ENCODE assay signal across 1 cellular context in genomic region chr6:168417660-168418059, GRCh38.
TF ChIP-seq lines count a peak whose summit lies in the region.

No MANE protein-coding gene starts in this region.

TF ChIP-seq in GM23338, 12 proteins besides CTCF, POLR2A, EP300 and RAD21 (continued from another document):
- TF ChIP-seq, protein P1, sequence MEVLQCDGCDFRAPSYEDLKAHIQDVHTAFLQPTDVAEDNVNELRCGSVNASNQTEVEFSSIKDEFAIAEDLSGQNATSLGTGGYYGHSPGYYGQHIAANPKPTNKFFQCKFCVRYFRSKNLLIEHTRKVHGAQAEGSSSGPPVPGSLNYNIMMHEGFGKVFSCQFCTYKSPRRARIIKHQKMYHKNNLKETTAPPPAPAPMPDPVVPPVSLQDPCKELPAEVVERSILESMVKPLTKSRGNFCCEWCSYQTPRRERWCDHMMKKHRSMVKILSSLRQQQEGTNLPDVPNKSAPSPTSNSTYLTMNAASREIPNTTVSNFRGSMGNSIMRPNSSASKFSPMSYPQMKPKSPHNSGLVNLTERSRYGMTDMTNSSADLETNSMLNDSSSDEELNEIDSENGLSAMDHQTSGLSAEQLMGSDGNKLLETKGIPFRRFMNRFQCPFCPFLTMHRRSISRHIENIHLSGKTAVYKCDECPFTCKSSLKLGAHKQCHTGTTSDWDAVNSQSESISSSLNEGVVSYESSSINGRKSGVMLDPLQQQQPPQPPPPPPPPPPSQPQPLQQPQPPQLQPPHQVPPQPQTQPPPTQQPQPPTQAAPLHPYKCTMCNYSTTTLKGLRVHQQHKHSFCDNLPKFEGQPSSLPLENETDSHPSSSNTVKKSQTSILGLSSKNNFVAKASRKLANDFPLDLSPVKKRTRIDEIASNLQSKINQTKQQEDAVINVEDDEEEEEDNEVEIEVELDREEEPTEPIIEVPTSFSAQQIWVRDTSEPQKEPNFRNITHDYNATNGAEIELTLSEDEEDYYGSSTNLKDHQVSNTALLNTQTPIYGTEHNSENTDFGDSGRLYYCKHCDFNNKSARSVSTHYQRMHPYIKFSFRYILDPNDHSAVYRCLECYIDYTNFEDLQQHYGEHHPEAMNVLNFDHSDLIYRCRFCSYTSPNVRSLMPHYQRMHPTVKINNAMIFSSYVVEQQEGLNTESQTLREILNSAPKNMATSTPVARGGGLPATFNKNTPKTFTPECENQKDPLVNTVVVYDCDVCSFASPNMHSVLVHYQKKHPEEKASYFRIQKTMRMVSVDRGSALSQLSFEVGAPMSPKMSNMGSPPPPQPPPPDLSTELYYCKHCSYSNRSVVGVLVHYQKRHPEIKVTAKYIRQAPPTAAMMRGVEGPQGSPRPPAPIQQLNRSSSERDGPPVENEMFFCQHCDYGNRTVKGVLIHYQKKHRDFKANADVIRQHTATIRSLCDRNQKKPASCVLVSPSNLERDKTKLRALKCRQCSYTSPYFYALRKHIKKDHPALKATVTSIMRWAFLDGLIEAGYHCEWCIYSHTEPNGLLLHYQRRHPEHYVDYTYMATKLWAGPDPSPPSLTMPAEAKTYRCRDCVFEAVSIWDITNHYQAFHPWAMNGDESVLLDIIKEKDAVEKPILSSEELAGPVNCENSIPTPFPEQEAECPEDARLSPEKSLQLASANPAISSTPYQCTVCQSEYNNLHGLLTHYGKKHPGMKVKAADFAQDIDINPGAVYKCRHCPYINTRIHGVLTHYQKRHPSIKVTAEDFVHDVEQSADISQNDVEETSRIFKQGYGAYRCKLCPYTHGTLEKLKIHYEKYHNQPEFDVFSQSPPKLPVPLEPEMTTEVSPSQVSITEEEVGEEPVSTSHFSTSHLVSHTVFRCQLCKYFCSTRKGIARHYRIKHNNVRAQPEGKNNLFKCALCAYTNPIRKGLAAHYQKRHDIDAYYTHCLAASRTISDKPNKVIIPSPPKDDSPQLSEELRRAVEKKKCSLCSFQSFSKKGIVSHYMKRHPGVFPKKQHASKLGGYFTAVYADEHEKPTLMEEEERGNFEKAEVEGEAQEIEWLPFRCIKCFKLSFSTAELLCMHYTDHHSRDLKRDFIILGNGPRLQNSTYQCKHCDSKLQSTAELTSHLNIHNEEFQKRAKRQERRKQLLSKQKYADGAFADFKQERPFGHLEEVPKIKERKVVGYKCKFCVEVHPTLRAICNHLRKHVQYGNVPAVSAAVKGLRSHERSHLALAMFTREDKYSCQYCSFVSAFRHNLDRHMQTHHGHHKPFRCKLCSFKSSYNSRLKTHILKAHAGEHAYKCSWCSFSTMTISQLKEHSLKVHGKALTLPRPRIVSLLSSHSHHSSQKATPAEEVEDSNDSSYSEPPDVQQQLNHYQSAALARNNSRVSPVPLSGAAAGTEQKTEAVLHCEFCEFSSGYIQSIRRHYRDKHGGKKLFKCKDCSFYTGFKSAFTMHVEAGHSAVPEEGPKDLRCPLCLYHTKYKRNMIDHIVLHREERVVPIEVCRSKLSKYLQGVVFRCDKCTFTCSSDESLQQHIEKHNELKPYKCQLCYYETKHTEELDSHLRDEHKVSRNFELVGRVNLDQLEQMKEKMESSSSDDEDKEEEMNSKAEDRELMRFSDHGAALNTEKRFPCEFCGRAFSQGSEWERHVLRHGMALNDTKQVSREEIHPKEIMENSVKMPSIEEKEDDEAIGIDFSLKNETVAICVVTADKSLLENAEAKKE (CRISPR knock-in tag; IDR thresholded peaks at IDR 0.05) = no peak
TF ChIP-seq in GM23338: peak in this region for 0.
